18 cellular contexts compared by ENCODE assay signal in the genomic region with DNA sequence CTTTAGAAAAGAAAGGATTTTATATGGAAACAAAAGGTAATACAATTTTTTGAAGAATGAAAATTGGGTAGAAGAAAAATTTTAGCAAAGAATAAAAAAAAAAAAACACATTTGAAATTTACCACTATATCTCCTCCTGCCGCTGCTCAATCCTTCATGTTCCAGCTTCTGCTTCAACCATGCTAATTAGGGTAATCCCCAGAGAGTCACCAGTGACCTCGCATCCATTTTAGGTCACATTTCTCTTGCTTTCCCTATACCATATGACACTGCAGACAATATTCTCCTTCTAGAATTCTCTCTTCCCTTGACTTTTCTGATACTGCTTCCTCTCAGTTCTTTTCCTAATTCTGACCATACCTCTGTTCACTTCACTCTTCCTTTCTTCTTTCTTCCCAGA.
"Had no signal": no experiment of that assay in that cellular context is flagged by ENCODE, and none has a peak within 500 bp of the region (broad histone marks: within the 10 kb centered on the region; RNA-seq: fewer than 3 reads in every experiment).

No MANE protein-coding gene starts in this region.

- H3K27me3 ChIP-seq: breast epithelium, pancreas had no signal

- H3K27ac ChIP-seq: breast epithelium, pancreas, prostate gland, skin epidermis, thoracic aorta had no signal

- H3K9me3 ChIP-seq: breast epithelium, pancreas, prostate gland, thoracic aorta had no signal

- DNase-seq: activated CD4-positive, alpha-beta T cell treated with anti-CD3 and anti-CD28 coated beads for 4 hours; activated CD4-positive, alpha-beta T cell treated with anti-CD3 and anti-CD28 coated beads, Interleukin-2, amount 50 U/mL, for 4 hours; activated naive CD4-positive, alpha-beta T cell; activated T-cell treated with anti-CD3 and anti-CD28 coated beads for 4 hours; activated T-cell treated with anti-CD3 and anti-CD28 coated beads, Interleukin-2, amount 50 U/mL, for 72 hours; central memory CD4-positive, alpha-beta T cell; endodermal cell; left ventricle myocardium superior; nucleus accumbens; pancreas; retina; stimulated activated CD4-positive, alpha-beta T cell treated with anti-CD3 and anti-CD28 coated beads, Interleukin-12 subunit alpha, Interleukin-12 subunit beta, amount 100 ng/mL, for 4 hours; stimulated activated CD4-positive, alpha-beta T cell treated with anti-CD3 and anti-CD28 coated beads, Interleukin-4, amount 100 ng/mL, for 1 hour; stimulated activated naive CD8-positive, alpha-beta T cell treated with anti-CD3 and anti-CD28 coated beads, Interleukin-15, Interleukin-2, amounts not matched to agents 100 U/mL and 50 U/mL, for 24 hours had no signal

- H3K36me3 ChIP-seq: breast epithelium, pancreas, prostate gland, thoracic aorta had no signal

- H3K4me3 ChIP-seq: breast epithelium, pancreas, prostate gland, skin epidermis, thoracic aorta had no signal

- H3K4me1 ChIP-seq: breast epithelium, pancreas, prostate gland had no signal
